8 cellular contexts compared by ENCODE assay signal in the genomic region with DNA sequence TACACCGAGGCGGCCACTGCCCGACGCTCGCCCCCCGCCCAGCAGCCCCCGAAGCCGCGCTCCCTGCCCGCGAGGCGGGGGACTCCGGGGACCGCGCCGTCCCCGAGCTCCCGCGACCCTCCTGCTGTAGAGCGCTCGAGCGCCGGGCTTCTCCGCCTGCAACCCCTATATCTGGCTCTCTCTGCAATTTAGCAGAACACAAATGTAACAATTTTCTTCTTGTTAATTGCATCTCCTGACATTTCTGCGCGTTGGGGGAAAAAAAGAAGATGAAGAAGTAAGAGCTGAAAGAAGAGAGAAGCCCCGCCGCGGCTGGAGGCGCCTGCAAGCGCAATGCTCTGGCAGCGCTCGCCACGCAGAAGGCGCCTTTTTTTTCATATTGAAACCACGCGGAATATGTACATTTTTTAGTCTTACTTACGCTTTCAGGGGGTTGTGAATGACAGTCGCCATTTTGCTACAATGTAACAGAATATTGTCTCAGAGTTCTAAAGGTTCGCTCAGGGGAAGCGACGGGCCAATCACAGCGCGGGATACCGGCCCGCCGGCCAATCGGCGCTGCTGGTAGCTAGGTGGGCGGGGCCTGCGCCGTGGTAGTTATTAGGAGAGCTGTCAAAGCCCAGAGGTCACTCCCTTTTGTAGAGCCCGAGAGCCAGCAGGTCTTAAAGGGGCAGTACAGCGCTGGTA. TPM values are rescaled to one million over a fixed set of nuclear protein-coding genes. Genes with fewer than 3 reads are reported as not detected.
DNase-seq lines count a peak whose midpoint lies in the region; ATAC-seq and TF ChIP-seq lines count a peak whose summit lies in the region.

A gene (minus strand): TSS at position 466 of the 687 bp plus-strand sequence. CDS start 13 bp downstream, at position 453.

- WGBS in spleen, 5 donors, result 0 to 1% (median 0%) methylated on average over 40 to 54 of the region's 54 CpGs

- TF ChIP-seq CTCF in spleen (IDR thresholded peaks at IDR 0.05 in 8 of 11, conservative IDR thresholded peaks at IDR 0.05 in 3 of 11), result no peak

- intact Hi-C loops in spleen (cut with DNase I; ENCODE audit: low total_unique reads), result loop anchor here (10.0 kb wide), 1 partner anchor 279 kb away; no protein-coding TSS in a partner anchor

- peak within 1 kb of the TSS; percentile 70 for H3K27ac Mint-ChIP-seq in central memory CD8-positive, alpha-beta T cell (ENCODE audit: low read depth)

- H3K36me3 ChIP-seq in spleen, result no peaks in the 10 kb centered on the region

- no peaks in the 10 kb centered on the region for H3K9me3 Mint-ChIP-seq in central memory CD8-positive, alpha-beta T cell

- peak within 1 kb of the TSS; percentile 87 for H3K4me3 Mint-ChIP-seq in central memory CD8-positive, alpha-beta T cell

- H3K4me1 ChIP-seq in spleen, result peaks cover 11 to 40% (median 27%) of the 10 kb centered on the region in 6 donors

- H3K27me3 ChIP-seq in spleen (replicated peaks in 1 of 7), result peaks cover 0 to 76% (median 22%) of the 10 kb centered on the region in 7 donors

- peaks cover 3% of the 10 kb centered on the region for H3K36me3 Mint-ChIP-seq in central memory CD8-positive, alpha-beta T cell (ENCODE audit: insufficient read depth)

- peak within 1 kb of the TSS; percentile 68 to 97 (median 91) for H3K4me3 ChIP-seq in spleen

- H3K9me3 ChIP-seq in spleen, result no peaks in the 10 kb centered on the region

- no peak for TF ChIP-seq POLR2A in spleen (IDR thresholded peaks at IDR 0.05)

- peak within 1 kb of the TSS in 5 of 8 donors; percentile 41 to 70 (median 63) for H3K27ac ChIP-seq in spleen

- ATAC-seq in GM19023 (IDR thresholded peaks at IDR 0.05; ENCODE audit: unreplicated experiment), result peak; percentile 99
- peak; percentile 98 for ATAC-seq in HG03280 (IDR thresholded peaks at IDR 0.05; ENCODE audit: unreplicated experiment)
- ATAC-seq in central memory CD8-positive, alpha-beta T cell (replicated peaks; ENCODE audit: extremely low read depth, poor library complexity, severe bottlenecking), result peak; percentile 95

- peak; percentile 95 for DNase-seq in ACHN
- DNase-seq in NCI-H226, result peak; percentile 94
- DNase-seq in activated CD4-positive, CD25-positive, alpha-beta regulatory T cell (lab: John Stamatoyannopoulos, UW), result peak; percentile 76 to 85 (median 80)
- peak; percentile 79 to 84 for DNase-seq in central memory CD8-positive, alpha-beta T cell (ENCODE audit: low spot score in 2 of 2)
- peak; percentile 98 for DNase-seq in iris pigment epithelial cell (ENCODE audit: low read depth)
- peak; percentile 96 for DNase-seq in spleen

- peaks cover 73% of the 10 kb centered on the region for H3K27me3 Mint-ChIP-seq in central memory CD8-positive, alpha-beta T cell

- in situ Hi-C loops in ACHN (cut with HindIII; ENCODE audit: low pct_ligation_motif_present, low pct_unique_long_range_greater_than_20kb, low sequenced_read_pairs), result no loop called here

- peaks cover 28% of the 10 kb centered on the region for H3K4me1 Mint-ChIP-seq in central memory CD8-positive, alpha-beta T cell

RNA-seq across cellular contexts. Expression of the gene that starts here (rescaled TPM):
- 1 to 10 TPM; 2.5 to 8.9 (median 3.5) TPM for total RNA-seq in spleen
- polyA plus RNA-seq in spleen, result 1 to 10 TPM in 2 of 3 donors, under 1 TPM in 1; 0.76 to 1.2 (median 1.1) TPM

Comparison
In these comparisons a context has a peak if more than half of its experiments do, and no peak if none do; other contexts are left out.
1. Peak in every context shown above with its lines: DNase-seq, ATAC-seq, H3K4me3 ChIP-seq and H3K27ac ChIP-seq.